ENCODE assay signal across 1 cellular context in genomic region chr1:150629115-150629928, GRCh38.
TF ChIP-seq lines count a peak whose summit lies in the region.

Gene ENSA (minus strand): TSS chr1:150629612. CDS start chr1:150629470, 142 bp downstream.

TF ChIP-seq in K562, 482 proteins besides CTCF, POLR2A, EP300 and RAD21 (continued from another document and continues in another):
- TF ChIP-seq MCM7 (IDR thresholded peaks at IDR 0.05) (no peak), MYC (IDR thresholded peaks at IDR 0.05; ENCODE audit: low read depth, low read length) (peak; percentile 62), MYC (CRISPR knock-in tag; IDR thresholded peaks at IDR 0.05; ENCODE audit: borderline replicate concordance, low read depth) (no peak), ARHGAP35 (IDR thresholded peaks at IDR 0.05; ENCODE audit: partially characterized antibody) (no peak), MED1 (CRISPR knock-in tag; IDR thresholded peaks at IDR 0.05; ENCODE audit: borderline replicate concordance) (no peak), ZBTB40 (IDR thresholded peaks at IDR 0.05) (0 out of 2 replicates have a peak, but pooled peaks have one; percentile 35), ZBTB40 (CRISPR knock-in tag; IDR thresholded peaks at IDR 0.05) (no peak), NFYB (IDR thresholded peaks at IDR 0.05; ENCODE audit: extremely low read depth, insufficient read length) (peak; percentile 97), ZNF609 (CRISPR knock-in tag; IDR thresholded peaks at IDR 0.05; ENCODE audit: borderline replicate concordance) (no peak), ARID4B (CRISPR knock-in tag; IDR thresholded peaks at IDR 0.05) (no peak), STAT6 (CRISPR knock-in tag; IDR thresholded peaks at IDR 0.05) (0 out of 2 replicates have a peak, but pooled peaks have one; percentile 74), OTX1 (CRISPR knock-in tag; IDR thresholded peaks at IDR 0.05) (peak; percentile 50; the same call in 1 of the 2 replicates), CEBPG (CRISPR knock-in tag; IDR thresholded peaks at IDR 0.05) (peak; percentile 61), CEBPG (tag; conservative IDR thresholded peaks at IDR 0.05 in 1 of 2, IDR thresholded peaks at IDR 0.05 in 1 of 2) (peak; percentile 74 to 90; a peak in 3 of 4 replicates), SP1 (CRISPR knock-in tag; IDR thresholded peaks at IDR 0.05) (peak; percentile 93), ZBTB5 (IDR thresholded peaks at IDR 0.05) (no peak), RREB1 (CRISPR knock-in tag; IDR thresholded peaks at IDR 0.05) (peak; percentile 71; the same call in 1 of the 2 replicates), ZNF354B (CRISPR knock-in tag; IDR thresholded peaks at IDR 0.05) (no peak), SPI1 (IDR thresholded peaks at IDR 0.05; ENCODE audit: borderline replicate concordance, low read depth, low read length) (no peak)
